ENCODE assay signal across 8 cellular contexts in the genomic region with DNA sequence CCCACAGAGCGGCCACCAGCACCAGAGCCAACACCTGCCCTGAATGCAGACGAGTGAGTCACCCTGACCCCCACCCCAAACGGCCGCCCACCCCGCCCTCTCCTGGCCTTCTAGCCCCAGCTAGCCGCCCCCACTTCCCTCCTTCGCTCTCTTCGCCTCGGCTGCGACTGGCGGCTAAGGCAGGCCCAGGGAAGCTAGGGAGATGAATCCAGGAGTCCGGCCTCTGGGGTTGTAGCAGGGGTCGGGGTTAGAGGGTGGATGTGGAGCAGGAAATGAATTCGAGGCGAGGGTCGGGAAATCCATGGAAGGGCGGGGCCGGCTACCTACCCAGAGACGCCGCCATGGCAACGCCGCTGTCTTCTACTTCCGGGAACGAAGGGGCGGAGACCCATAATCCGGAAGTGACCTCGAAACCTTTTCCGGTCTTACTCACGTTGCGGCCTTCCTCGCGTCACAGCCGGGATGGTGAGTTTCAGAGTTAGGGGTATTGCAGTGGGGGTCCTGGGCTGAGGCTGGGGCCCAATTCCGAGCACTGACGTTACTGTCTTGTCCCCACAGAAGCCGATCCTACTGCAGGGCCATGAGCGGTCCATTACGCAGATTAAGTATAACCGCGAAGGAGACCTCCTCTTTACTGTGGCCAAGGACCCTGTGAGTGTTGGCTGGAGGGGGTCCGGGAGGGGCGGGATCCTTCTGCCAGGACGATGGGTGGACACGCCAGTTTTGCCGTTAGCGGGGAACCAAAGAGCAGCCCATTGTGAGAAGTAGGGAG. TPM values are rescaled to one million over a fixed set of nuclear protein-coding genes. Genes with fewer than 3 reads are reported as not detected.
DNase-seq lines count a peak whose midpoint lies in the region; ATAC-seq, FAIRE-seq and TF ChIP-seq lines count a peak whose summit lies in the region.

A gene (plus strand): TSS at position 428 of the 772 bp plus-strand sequence. CDS start 35 bp downstream, at position 463.
A gene (minus strand): TSS at position 374 of the 772 bp plus-strand sequence. CDS start 31 bp downstream, at position 343.

- peaks cover 17% of the 10 kb centered on the region for H3K36me3 ChIP-seq in bronchial epithelial cell (ENCODE audit: control insufficient read depth, insufficient read depth, low read length)
- peaks cover 0 to 3% of the 10 kb centered on the region in 2 donors for H3K36me3 ChIP-seq in small intestine (ENCODE audit: control insufficient read depth in 2 of 2, insufficient read depth in 2 of 2, low read length in 2 of 2)

- H3K27me3 ChIP-seq in bronchial epithelial cell (ENCODE audit: control insufficient read depth, insufficient read depth, low read length) (no peaks in the 10 kb centered on the region), small intestine (ENCODE audit: control insufficient read depth in 2 of 2, insufficient read depth in 2 of 2, low read length in 2 of 2) (no peaks in the 10 kb centered on the region)

- POLR2A ChIA-PET in WTC11 (lab: Charles Lee): interaction anchor here (1.2 kb wide), 1 partner anchor 23 kb away, joined by 3 read pairs; no protein-coding TSS in a partner anchor

- H3K9me3 Mint-ChIP-seq in WTC11: no peaks in the 10 kb centered on the region

- FAIRE-seq in A204.1 (lab: Jason Lieb, UNC) (peak; percentile 44), bronchial epithelial cell (lab: Jason Lieb, UNC) (no peak), small intestine (lab: Jason Lieb, UNC) (no peak)

- no peaks in the 10 kb centered on the region for H3K27me3 Mint-ChIP-seq in WTC11 (ENCODE audit: low read depth)

- H3K4me3 ChIP-seq in bronchial epithelial cell (ENCODE audit: low read depth, low read length) (peak within 1 kb of the TSS; percentile 94), small intestine (ENCODE audit: low read depth in 1 of 2, low read length in 2 of 2) (peak within 1 kb of the TSS; percentile 76 to 77)

- ATAC-seq in GM18868 (IDR thresholded peaks at IDR 0.05; ENCODE audit: unreplicated experiment) (peak; percentile 84), HG03108 (IDR thresholded peaks at IDR 0.05; ENCODE audit: unreplicated experiment) (peak; percentile 88), WTC11 (peak; percentile 90)

- peaks cover 18% of the 10 kb centered on the region for H3K36me3 Mint-ChIP-seq in WTC11

- H3K9me3 ChIP-seq in small intestine (ENCODE audit: control insufficient read depth, low read depth): no peaks in the 10 kb centered on the region

- DNase-seq in NCI-H2227 (lab: John Stamatoyannopoulos, UW; ENCODE audit: unreplicated experiment) (peak; percentile 96), WTC11 (ENCODE audit: low spot score) (peak; percentile 93), bronchial epithelial cell (ENCODE audit: low read depth) (peak; percentile 85), iPS-NIHi11 (ENCODE audit: low spot score) (peak; percentile 95), small intestine (peak; percentile 95)

- CTCF ChIA-PET in WTC11 (lab: Charles Lee): interaction anchor here (0.6 to 3.5 kb wide), 4 partner anchors 13 to 470 kb away, joined by 3 to 23 read pairs (median 6); no protein-coding TSS in a partner anchor

- peaks cover 13% of the 10 kb centered on the region for H3K4me1 Mint-ChIP-seq in WTC11

- peak within 1 kb of the TSS; percentile 95 for H3K4me3 Mint-ChIP-seq in WTC11

- peaks cover 1 to 4% of the 10 kb centered on the region in 2 donors for H3K4me1 ChIP-seq in small intestine (ENCODE audit: control insufficient read depth in 2 of 2, insufficient read depth in 1 of 2, low read depth in 1 of 2, low read length in 1 of 2)

- H3K27ac ChIP-seq in small intestine (ENCODE audit: low read depth in 1 of 2, low read length in 1 of 2): peak within 1 kb of the TSS; percentile 68 to 96

- peak within 1 kb of the TSS; percentile 91 for H3K27ac Mint-ChIP-seq in WTC11

- TF ChIP-seq CTCF in WTC11 (IDR thresholded peaks at IDR 0.05): no peak
- no peak for TF ChIP-seq CTCF in bronchial epithelial cell (IDR thresholded peaks at IDR 0.05; ENCODE audit: insufficient read depth, low read length, severe bottlenecking)

- 0 to 1% (median 0%) methylated on average over 46 of the region's 46 CpGs for WGBS in small intestine, 3 donors

TF ChIP-seq in WTC11, 78 proteins besides CTCF, POLR2A, EP300 and RAD21 (continues in another document):
- TF ChIP-seq PRRX2 (CRISPR knock-in tag; IDR thresholded peaks at IDR 0.05): no peak
- TF ChIP-seq FOXP1 (CRISPR knock-in tag; IDR thresholded peaks at IDR 0.05; ENCODE audit: borderline replicate concordance): no peak
- TF ChIP-seq HMGA2 (CRISPR knock-in tag; IDR thresholded peaks at IDR 0.05): no peak
- TF ChIP-seq ZNF232 (CRISPR knock-in tag; IDR thresholded peaks at IDR 0.05): no peak
- TF ChIP-seq, protein P1, sequence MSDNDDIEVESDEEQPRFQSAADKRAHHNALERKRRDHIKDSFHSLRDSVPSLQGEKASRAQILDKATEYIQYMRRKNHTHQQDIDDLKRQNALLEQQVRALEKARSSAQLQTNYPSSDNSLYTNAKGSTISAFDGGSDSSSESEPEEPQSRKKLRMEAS (CRISPR knock-in tag; IDR thresholded peaks at IDR 0.05): peak; percentile 66; the same call in 1 of the 2 replicates
- TF ChIP-seq SMAD3 (CRISPR knock-in tag; IDR thresholded peaks at IDR 0.05; ENCODE audit: borderline replicate concordance): peak; percentile 73; the same call in 1 of the 2 replicates
- TF ChIP-seq NFATC4 (CRISPR knock-in tag; IDR thresholded peaks at IDR 0.05): no peak
- no peak for TF ChIP-seq CREB1 (CRISPR knock-in tag; IDR thresholded peaks at IDR 0.05)
- TF ChIP-seq, protein P2, sequence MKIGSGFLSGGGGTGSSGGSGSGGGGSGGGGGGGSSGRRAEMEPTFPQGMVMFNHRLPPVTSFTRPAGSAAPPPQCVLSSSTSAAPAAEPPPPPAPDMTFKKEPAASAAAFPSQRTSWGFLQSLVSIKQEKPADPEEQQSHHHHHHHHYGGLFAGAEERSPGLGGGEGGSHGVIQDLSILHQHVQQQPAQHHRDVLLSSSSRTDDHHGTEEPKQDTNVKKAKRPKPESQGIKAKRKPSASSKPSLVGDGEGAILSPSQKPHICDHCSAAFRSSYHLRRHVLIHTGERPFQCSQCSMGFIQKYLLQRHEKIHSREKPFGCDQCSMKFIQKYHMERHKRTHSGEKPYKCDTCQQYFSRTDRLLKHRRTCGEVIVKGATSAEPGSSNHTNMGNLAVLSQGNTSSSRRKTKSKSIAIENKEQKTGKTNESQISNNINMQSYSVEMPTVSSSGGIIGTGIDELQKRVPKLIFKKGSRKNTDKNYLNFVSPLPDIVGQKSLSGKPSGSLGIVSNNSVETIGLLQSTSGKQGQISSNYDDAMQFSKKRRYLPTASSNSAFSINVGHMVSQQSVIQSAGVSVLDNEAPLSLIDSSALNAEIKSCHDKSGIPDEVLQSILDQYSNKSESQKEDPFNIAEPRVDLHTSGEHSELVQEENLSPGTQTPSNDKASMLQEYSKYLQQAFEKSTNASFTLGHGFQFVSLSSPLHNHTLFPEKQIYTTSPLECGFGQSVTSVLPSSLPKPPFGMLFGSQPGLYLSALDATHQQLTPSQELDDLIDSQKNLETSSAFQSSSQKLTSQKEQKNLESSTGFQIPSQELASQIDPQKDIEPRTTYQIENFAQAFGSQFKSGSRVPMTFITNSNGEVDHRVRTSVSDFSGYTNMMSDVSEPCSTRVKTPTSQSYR (CRISPR knock-in tag; IDR thresholded peaks at IDR 0.05): no peak
- TF ChIP-seq ETV6 (CRISPR knock-in tag; IDR thresholded peaks at IDR 0.05): peak; percentile 29; the same call in 1 of the 2 replicates
- TF ChIP-seq, protein P3, sequence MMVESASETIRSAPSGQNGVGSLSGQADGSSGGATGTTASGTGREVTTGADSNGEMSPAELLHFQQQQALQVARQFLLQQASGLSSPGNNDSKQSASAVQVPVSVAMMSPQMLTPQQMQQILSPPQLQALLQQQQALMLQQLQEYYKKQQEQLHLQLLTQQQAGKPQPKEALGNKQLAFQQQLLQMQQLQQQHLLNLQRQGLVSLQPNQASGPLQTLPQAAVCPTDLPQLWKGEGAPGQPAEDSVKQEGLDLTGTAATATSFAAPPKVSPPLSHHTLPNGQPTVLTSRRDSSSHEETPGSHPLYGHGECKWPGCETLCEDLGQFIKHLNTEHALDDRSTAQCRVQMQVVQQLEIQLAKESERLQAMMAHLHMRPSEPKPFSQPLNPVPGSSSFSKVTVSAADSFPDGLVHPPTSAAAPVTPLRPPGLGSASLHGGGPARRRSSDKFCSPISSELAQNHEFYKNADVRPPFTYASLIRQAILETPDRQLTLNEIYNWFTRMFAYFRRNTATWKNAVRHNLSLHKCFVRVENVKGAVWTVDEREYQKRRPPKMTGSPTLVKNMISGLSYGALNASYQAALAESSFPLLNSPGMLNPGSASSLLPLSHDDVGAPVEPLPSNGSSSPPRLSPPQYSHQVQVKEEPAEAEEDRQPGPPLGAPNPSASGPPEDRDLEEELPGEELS (CRISPR knock-in tag; IDR thresholded peaks at IDR 0.05): peak; percentile 31; the same call in 1 of the 2 replicates
- peak; percentile 76; the same call in 1 of the 2 replicates for TF ChIP-seq SP1 (CRISPR knock-in tag; conservative IDR thresholded peaks at IDR 0.05)
- TF ChIP-seq OVOL2 (CRISPR knock-in tag; IDR thresholded peaks at IDR 0.05; ENCODE audit: borderline replicate concordance): no peak
- peak; percentile 51 for TF ChIP-seq NR2C2 (CRISPR knock-in tag; IDR thresholded peaks at IDR 0.05)
- TF ChIP-seq, protein P4, sequence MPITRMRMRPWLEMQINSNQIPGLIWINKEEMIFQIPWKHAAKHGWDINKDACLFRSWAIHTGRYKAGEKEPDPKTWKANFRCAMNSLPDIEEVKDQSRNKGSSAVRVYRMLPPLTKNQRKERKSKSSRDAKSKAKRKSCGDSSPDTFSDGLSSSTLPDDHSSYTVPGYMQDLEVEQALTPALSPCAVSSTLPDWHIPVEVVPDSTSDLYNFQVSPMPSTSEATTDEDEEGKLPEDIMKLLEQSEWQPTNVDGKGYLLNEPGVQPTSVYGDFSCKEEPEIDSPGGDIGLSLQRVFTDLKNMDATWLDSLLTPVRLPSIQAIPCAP (CRISPR knock-in tag; IDR thresholded peaks at IDR 0.05): no peak
- TF ChIP-seq GABPB1 (CRISPR knock-in tag; IDR thresholded peaks at IDR 0.05): peak; percentile 70; the same call in 1 of the 2 replicates
- TF ChIP-seq CREM (CRISPR knock-in tag; IDR thresholded peaks at IDR 0.05): 0 out of 2 replicates have a peak, but pooled peaks have one; percentile 44

RNA-seq across cellular contexts. Expression of the first gene that starts in this region (rescaled TPM):
- total RNA-seq in WTC11 (2021): 237 to 243 TPM (median 241 TPM) in 3 replicates
- total RNA-seq in bronchial epithelial cell: 455 and 626 TPM in 2 replicates
- 100 to 1,000 TPM; 162 to 234 (median 175) TPM for polyA plus RNA-seq in small intestine

RNA-seq across cellular contexts. Expression of the second gene that starts in this region (rescaled TPM):
- total RNA-seq in WTC11 (2021): 10.3 to 11.9 TPM (median 11.4 TPM) in 3 replicates
- total RNA-seq in bronchial epithelial cell: 9.0 and 18.3 TPM in 2 replicates
- polyA plus RNA-seq in small intestine: 10 to 100 TPM in 1 of 3 donors, 1 to 10 TPM in 2; 6.5 to 12.9 (median 8.1) TPM

Comparison
In these comparisons a context has a peak if more than half of its experiments do, and no peak if none do; other contexts are left out.
1. Peak in every context shown above with its lines: DNase-seq, ATAC-seq, H3K4me3 ChIP-seq and H3K27ac ChIP-seq.